ENCODE assay signal across 11 cellular contexts in genomic region chr15:22429426-22429825, GRCh38. TPM values are rescaled to one million over a fixed set of nuclear protein-coding genes. Genes with fewer than 3 reads are reported as not detected.
"Had no signal": no experiment of that assay in that cellular context is flagged by ENCODE, and none has a peak within 500 bp of the region (broad histone marks: within the 10 kb centered on the region; RNA-seq: fewer than 3 reads in every experiment).

No MANE protein-coding gene starts in this region.

RNA-seq across cellular contexts. Expression of gene GOLGA6L22, which starts 29.3 kb away (rescaled TPM):
- total RNA-seq: OCI-LY7, PC-3, PC-9, Peyer's patch, Right ventricle myocardium inferior, Right ventricle myocardium superior, RPMI7951, SJCRH30, SJSA1, SK-MEL-5 had no signal
- polyA plus RNA-seq: SK-N-SH had no signal
